In genomic region chr16:3008749-3009088, GRCh38 we compare ENCODE assay signal across 1 cellular context.
A peak's percentile ranks its signal among the peaks of the same experiment; 100 is the strongest.
TF ChIP-seq lines count a peak whose summit lies in the region.

No MANE protein-coding gene starts in this region.

TF ChIP-seq in HEK293, 187 proteins besides CTCF, POLR2A, EP300 and RAD21 (continued from another document):
- no peak for TF ChIP-seq ZNF704 (tag by site-specific recombination; IDR thresholded peaks at IDR 0.05)
- TF ChIP-seq ZNF138 (tag by site-specific recombination; IDR thresholded peaks at IDR 0.05; ENCODE audit: borderline replicate concordance): no peak
- TF ChIP-seq EGR2 (tag by site-specific recombination; IDR thresholded peaks at IDR 0.05; ENCODE audit: low read depth): peak; percentile 63; the same call in 1 of the 2 replicates
- TF ChIP-seq SCRT1 (tag by site-specific recombination; IDR thresholded peaks at IDR 0.05; ENCODE audit: borderline replicate concordance): no peak
- no peak for TF ChIP-seq HOXC10 (CRISPR knock-in tag; IDR thresholded peaks at IDR 0.05)
- no peak for TF ChIP-seq ZNF561 (tag by site-specific recombination; IDR thresholded peaks at IDR 0.05; ENCODE audit: borderline replicate concordance)
